ENCODE assay signal across 25 cellular contexts in the genomic region with DNA sequence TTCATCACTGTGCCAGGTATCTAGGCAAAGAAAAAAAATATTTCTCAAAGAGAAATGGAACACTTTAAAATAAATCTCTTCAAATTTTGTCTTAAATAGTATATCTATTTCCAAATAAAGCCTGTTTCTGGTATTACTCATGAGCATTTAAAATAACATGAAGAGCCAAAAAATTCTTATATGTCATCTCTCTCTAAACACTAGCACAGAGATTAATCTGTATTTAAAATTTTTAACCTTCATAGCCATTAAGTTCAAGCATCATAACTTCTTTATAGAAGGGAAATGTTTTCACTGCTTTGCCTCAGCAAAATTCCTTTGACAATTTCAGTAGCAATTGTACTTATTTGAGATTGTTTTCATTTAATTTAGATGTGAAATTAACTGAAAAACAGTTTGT.
"Had no signal": no experiment of that assay in that cellular context is flagged by ENCODE, and none has a peak within 500 bp of the region (broad histone marks: within the 10 kb centered on the region; RNA-seq: fewer than 3 reads in every experiment).

No MANE protein-coding gene starts in this region.

- H3K9me3 ChIP-seq: colonic mucosa, esophagus muscularis mucosa, esophagus squamous epithelium, gastrocnemius medialis, gastroesophageal sphincter, heart left ventricle, heart right ventricle had no signal

- H3K9me3 Mint-ChIP-seq: dendritic cell treated with granulocyte-macrophage colony-stimulating factor and Interleukin-4, amounts not matched to agents 40 ng/mL and 50 ng/mL, for 4 days; effector memory CD8-positive, alpha-beta T cell had no signal

- H3K4me3 Mint-ChIP-seq: dendritic cell treated with granulocyte-macrophage colony-stimulating factor and Interleukin-4, amounts not matched to agents 40 ng/mL and 50 ng/mL, for 4 days; effector memory CD8-positive, alpha-beta T cell; endodermal cell had no signal

- H3K27me3 Mint-ChIP-seq: effector memory CD8-positive, alpha-beta T cell had no signal

- ATAC-seq: effector memory CD8-positive, alpha-beta T cell; esophagus mucosa; foreskin keratinocyte; gastrocnemius medialis; gastroesophageal sphincter; heart left ventricle; heart right ventricle had no signal

- H3K27ac Mint-ChIP-seq: dendritic cell treated with granulocyte-macrophage colony-stimulating factor and Interleukin-4, amounts not matched to agents 40 ng/mL and 50 ng/mL, for 4 days; endodermal cell had no signal

- DNase-seq: colonic mucosa; cortex of kidney; dermis blood vessel endothelial cell; dorsolateral prefrontal cortex; effector CD4-positive, alpha-beta T cell; effector CD8-positive, alpha-beta T cell; effector memory CD4-positive, alpha-beta T cell; effector memory CD8-positive, alpha-beta T cell; endodermal cell; erythroblast; esophagus squamous epithelium; foreskin fibroblast; foreskin keratinocyte; foreskin melanocyte; gastrocnemius medialis; glutamatergic neuron; head of caudate nucleus; heart left ventricle; heart right ventricle had no signal

- H3K27ac ChIP-seq: colonic mucosa, coronary artery, dorsolateral prefrontal cortex, epithelial cell of prostate, esophagus muscularis mucosa, esophagus squamous epithelium, foreskin keratinocyte, gastrocnemius medialis, heart left ventricle, heart right ventricle had no signal

- H3K36me3 ChIP-seq: colonic mucosa had no signal

- H3K27me3 ChIP-seq: colonic mucosa, dorsolateral prefrontal cortex, esophagus muscularis mucosa, esophagus squamous epithelium, foreskin keratinocyte, gastroesophageal sphincter, heart left ventricle had no signal

- H3K4me1 ChIP-seq: colonic mucosa, foreskin keratinocyte had no signal

- H3K4me3 ChIP-seq: colonic mucosa, coronary artery, dorsolateral prefrontal cortex, esophagus muscularis mucosa, esophagus squamous epithelium, gastrocnemius medialis, gastroesophageal sphincter, heart left ventricle, heart right ventricle had no signal
